1 cellular context compared by ENCODE assay signal in the genomic region with DNA sequence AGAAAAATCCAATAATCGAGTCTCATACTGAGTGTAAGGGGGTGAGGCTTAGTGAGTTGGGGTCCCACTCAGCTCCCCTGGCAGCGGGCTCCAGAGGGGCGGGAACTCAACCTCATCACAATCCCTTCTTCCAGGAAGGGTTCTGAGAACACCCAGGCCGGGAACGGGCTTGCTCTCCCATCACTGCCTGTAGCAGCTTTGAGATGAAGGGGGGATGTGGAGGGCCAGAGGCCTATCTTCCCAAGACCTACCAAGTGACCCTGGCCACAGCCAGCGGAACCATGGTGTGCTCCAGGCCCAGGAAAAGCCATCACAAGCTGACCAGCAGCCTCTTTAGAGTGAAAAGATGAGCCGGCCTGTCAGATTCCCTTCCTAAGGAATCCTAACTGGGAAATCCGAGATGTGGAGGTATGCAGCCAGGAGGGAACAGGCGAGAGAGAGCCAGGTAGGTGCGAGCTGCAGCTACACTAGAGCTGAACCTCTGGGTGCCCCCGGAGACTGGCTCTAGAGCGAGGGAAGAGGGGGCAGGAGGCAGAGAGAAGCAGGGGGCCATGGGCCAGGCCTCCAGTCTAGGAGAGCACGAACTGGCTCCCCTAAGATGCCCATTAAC.
TF ChIP-seq lines count a peak whose summit lies in the region.

No MANE protein-coding gene starts in this region.

TF ChIP-seq in GM23338, 12 proteins besides CTCF, POLR2A, EP300 and RAD21 (continued from another document):
- TF ChIP-seq, protein P1, sequence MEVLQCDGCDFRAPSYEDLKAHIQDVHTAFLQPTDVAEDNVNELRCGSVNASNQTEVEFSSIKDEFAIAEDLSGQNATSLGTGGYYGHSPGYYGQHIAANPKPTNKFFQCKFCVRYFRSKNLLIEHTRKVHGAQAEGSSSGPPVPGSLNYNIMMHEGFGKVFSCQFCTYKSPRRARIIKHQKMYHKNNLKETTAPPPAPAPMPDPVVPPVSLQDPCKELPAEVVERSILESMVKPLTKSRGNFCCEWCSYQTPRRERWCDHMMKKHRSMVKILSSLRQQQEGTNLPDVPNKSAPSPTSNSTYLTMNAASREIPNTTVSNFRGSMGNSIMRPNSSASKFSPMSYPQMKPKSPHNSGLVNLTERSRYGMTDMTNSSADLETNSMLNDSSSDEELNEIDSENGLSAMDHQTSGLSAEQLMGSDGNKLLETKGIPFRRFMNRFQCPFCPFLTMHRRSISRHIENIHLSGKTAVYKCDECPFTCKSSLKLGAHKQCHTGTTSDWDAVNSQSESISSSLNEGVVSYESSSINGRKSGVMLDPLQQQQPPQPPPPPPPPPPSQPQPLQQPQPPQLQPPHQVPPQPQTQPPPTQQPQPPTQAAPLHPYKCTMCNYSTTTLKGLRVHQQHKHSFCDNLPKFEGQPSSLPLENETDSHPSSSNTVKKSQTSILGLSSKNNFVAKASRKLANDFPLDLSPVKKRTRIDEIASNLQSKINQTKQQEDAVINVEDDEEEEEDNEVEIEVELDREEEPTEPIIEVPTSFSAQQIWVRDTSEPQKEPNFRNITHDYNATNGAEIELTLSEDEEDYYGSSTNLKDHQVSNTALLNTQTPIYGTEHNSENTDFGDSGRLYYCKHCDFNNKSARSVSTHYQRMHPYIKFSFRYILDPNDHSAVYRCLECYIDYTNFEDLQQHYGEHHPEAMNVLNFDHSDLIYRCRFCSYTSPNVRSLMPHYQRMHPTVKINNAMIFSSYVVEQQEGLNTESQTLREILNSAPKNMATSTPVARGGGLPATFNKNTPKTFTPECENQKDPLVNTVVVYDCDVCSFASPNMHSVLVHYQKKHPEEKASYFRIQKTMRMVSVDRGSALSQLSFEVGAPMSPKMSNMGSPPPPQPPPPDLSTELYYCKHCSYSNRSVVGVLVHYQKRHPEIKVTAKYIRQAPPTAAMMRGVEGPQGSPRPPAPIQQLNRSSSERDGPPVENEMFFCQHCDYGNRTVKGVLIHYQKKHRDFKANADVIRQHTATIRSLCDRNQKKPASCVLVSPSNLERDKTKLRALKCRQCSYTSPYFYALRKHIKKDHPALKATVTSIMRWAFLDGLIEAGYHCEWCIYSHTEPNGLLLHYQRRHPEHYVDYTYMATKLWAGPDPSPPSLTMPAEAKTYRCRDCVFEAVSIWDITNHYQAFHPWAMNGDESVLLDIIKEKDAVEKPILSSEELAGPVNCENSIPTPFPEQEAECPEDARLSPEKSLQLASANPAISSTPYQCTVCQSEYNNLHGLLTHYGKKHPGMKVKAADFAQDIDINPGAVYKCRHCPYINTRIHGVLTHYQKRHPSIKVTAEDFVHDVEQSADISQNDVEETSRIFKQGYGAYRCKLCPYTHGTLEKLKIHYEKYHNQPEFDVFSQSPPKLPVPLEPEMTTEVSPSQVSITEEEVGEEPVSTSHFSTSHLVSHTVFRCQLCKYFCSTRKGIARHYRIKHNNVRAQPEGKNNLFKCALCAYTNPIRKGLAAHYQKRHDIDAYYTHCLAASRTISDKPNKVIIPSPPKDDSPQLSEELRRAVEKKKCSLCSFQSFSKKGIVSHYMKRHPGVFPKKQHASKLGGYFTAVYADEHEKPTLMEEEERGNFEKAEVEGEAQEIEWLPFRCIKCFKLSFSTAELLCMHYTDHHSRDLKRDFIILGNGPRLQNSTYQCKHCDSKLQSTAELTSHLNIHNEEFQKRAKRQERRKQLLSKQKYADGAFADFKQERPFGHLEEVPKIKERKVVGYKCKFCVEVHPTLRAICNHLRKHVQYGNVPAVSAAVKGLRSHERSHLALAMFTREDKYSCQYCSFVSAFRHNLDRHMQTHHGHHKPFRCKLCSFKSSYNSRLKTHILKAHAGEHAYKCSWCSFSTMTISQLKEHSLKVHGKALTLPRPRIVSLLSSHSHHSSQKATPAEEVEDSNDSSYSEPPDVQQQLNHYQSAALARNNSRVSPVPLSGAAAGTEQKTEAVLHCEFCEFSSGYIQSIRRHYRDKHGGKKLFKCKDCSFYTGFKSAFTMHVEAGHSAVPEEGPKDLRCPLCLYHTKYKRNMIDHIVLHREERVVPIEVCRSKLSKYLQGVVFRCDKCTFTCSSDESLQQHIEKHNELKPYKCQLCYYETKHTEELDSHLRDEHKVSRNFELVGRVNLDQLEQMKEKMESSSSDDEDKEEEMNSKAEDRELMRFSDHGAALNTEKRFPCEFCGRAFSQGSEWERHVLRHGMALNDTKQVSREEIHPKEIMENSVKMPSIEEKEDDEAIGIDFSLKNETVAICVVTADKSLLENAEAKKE (CRISPR knock-in tag; IDR thresholded peaks at IDR 0.05), result no peak
- TF ChIP-seq, protein P2, sequence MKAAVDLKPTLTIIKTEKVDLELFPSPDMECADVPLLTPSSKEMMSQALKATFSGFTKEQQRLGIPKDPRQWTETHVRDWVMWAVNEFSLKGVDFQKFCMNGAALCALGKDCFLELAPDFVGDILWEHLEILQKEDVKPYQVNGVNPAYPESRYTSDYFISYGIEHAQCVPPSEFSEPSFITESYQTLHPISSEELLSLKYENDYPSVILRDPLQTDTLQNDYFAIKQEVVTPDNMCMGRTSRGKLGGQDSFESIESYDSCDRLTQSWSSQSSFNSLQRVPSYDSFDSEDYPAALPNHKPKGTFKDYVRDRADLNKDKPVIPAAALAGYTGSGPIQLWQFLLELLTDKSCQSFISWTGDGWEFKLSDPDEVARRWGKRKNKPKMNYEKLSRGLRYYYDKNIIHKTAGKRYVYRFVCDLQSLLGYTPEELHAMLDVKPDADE (IDR thresholded peaks at IDR 0.05), result no peak
- no peak for TF ChIP-seq POLR2AphosphoS5 (IDR thresholded peaks at IDR 0.05; ENCODE audit: low read depth)
